Comparison of ENCODE assay signal across 24 cellular contexts in the genomic region with DNA sequence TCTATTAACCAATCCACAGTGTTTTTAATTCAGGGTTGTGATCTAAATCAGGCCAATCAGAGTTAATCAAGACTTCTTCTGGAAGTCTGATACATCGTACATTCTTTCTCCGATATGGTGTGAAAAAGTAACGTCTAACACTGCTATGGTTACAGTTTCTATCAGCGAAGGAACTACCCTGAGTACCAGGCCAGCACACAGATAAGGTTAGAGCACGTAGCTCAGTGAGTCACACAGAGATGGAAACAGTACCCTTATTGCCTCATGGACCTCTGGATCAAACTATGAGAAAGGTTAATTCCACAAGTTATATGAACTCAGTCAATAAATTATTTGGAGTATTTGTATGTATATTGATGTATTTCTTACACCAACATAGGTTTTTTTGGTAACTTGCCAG. TPM values are rescaled to one million over a fixed set of nuclear protein-coding genes. Genes with fewer than 3 reads are reported as not detected.
DNase-seq lines count a peak whose midpoint lies in the region; ATAC-seq, FAIRE-seq and TF ChIP-seq lines count a peak whose summit lies in the region.
"Had no signal": no experiment of that assay in that cellular context is flagged by ENCODE, and none has a peak within 500 bp of the region (broad histone marks: within the 10 kb centered on the region; RNA-seq: fewer than 3 reads in every experiment).

No MANE protein-coding gene starts in this region.

- H3K4me1 Mint-ChIP-seq in CD14-positive monocyte: no peaks in the 10 kb centered on the region
- H3K4me1 Mint-ChIP-seq: CD4-positive, CD25-positive, alpha-beta regulatory T cell; GM23338; H9 had no signal

- peak in 3 of 4 donors; percentile 59 to 81 (median 75) for ATAC-seq in pancreas
- ATAC-seq: CD8-positive, alpha-beta T cell; GM23338; HCT116 had no signal

- TF ChIP-seq CTCF in pancreas (IDR thresholded peaks at IDR 0.05) (no peak), CD14-positive monocyte (IDR thresholded peaks at IDR 0.05) (no peak)

- H3K4me3 ChIP-seq in pancreas: no peak overlapping the region
- H3K4me3 ChIP-seq: GM23338 had no signal

- H3K9me3 ChIP-seq in pancreas: no peaks in the 10 kb centered on the region

- no peaks in the 10 kb centered on the region for H3K36me3 ChIP-seq in pancreas

- no peak overlapping the region for H3K27ac Mint-ChIP-seq in CD14-positive monocyte
- H3K27ac Mint-ChIP-seq: CD4-positive, CD25-positive, alpha-beta regulatory T cell; CD8-positive, alpha-beta T cell; GM23338; H9 had no signal

- H3K4me1 ChIP-seq in pancreas: peaks cover 0 to 11% (median 0%) of the 10 kb centered on the region in 3 donors

- peaks cover 4 to 8% (median 6%) of the 10 kb centered on the region in 3 donors for H3K27me3 Mint-ChIP-seq in CD14-positive monocyte (ENCODE audit: low read depth in 3 of 3)

- H3K4me3 Mint-ChIP-seq in CD14-positive monocyte: no peak overlapping the region
- H3K4me3 Mint-ChIP-seq: CD4-positive, CD25-positive, alpha-beta regulatory T cell; CD8-positive, alpha-beta T cell; GM23338; H9 had no signal

- TF ChIP-seq POLR2A in GM12892 (IDR thresholded peaks at IDR 0.05; ENCODE audit: low read depth, low read length): no peak

- no peaks in the 10 kb centered on the region for H3K36me3 Mint-ChIP-seq in CD14-positive monocyte
- H3K36me3 Mint-ChIP-seq: CD4-positive, CD25-positive, alpha-beta regulatory T cell; CD8-positive, alpha-beta T cell had no signal

- no peaks in the 10 kb centered on the region for H3K27me3 ChIP-seq in pancreas

- 24 to 29% methylated on average over 5 of the region's 5 CpGs for WGBS in pancreas, 2 donors

- peaks cover 0 to 3% (median 0%) of the 10 kb centered on the region in 7 donors for H3K9me3 Mint-ChIP-seq in CD14-positive monocyte
- H3K9me3 Mint-ChIP-seq: CD8-positive, alpha-beta T cell; GM23338; H9 had no signal

- FAIRE-seq in GM12892 (lab: Jason Lieb, UNC) (peak; percentile 33), pancreas (lab: Jason Lieb, UNC) (no peak)
- FAIRE-seq: D721Med, GM19239 had no signal

- DNase-seq in GM12892 (ENCODE audit: insufficient read length) (no peak), OCI-M1 (lab: John Stamatoyannopoulos, UW) (peak; percentile 19), pancreas (no peak), NCI-H748 (lab: John Stamatoyannopoulos, UW; ENCODE audit: unreplicated experiment) (no peak), CD14-positive monocyte (ENCODE audit: low spot score) (no peak)
- DNase-seq in central memory CD4-positive, alpha-beta T cell: no peak
- DNase-seq: C1 segment of cervical spinal cord; CD4-positive, CD25-positive, alpha-beta regulatory T cell; CD8-positive, alpha-beta T cell; DMS 273 treated with DMSO at 0.1 percent for 48 hours; DMS53; DMS79 treated with DMSO at 0.1 percent for 48 hours; GF-D8; H9 had no signal

- intact Hi-C loops in pancreas (cut with DNase I): no loop called here
- intact Hi-C loops in CD14-positive monocyte (cut with micrococcal nuclease): no loop called here

- no peak overlapping the region for H3K27ac ChIP-seq in pancreas

RNA-seq across cellular contexts. Expression of a gene that starts 3.3 kb away (rescaled TPM):
- not detected for polyA plus RNA-seq in GM12892 (2012; ENCODE audit: missing spikeins)
- not detected for total RNA-seq in pancreas
- polyA plus RNA-seq in pancreas (not detected), CD14-positive monocyte (not detected)
- total RNA-seq: A172; A673; CD4-positive, CD25-positive, alpha-beta regulatory T cell; CD8-positive, alpha-beta T cell; Daoy; G401; GM23338; H4; H9 had no signal
- polyA plus RNA-seq: BJ; CD4-positive, CD25-positive, alpha-beta regulatory T cell; GM23338 had no signal

RNA-seq across cellular contexts. Expression of a gene that starts 25.6 kb away (rescaled TPM):
- polyA plus RNA-seq in GM12892 (2012; ENCODE audit: missing spikeins): not detected
- total RNA-seq in pancreas: not detected
- polyA plus RNA-seq in pancreas (not detected), CD14-positive monocyte (not detected)
- total RNA-seq: A172; A673; CD4-positive, CD25-positive, alpha-beta regulatory T cell; CD8-positive, alpha-beta T cell; G401; GM23338; H4; H9 had no signal
- polyA plus RNA-seq: BJ; CD4-positive, CD25-positive, alpha-beta regulatory T cell; GM23338 had no signal

RNA-seq across cellular contexts. Expression of a gene that starts 51.6 kb away (rescaled TPM):
- polyA plus RNA-seq in GM12892 (2012; ENCODE audit: missing spikeins): not detected
- total RNA-seq in pancreas: not detected
- not detected for polyA plus RNA-seq in pancreas
- polyA plus RNA-seq in CD14-positive monocyte: under 1 TPM in 1 of 2 donors, not detected in 1; 0.18 TPM
- total RNA-seq: A172; A673; CD4-positive, CD25-positive, alpha-beta regulatory T cell; CD8-positive, alpha-beta T cell; Daoy; G401; GM23338; H4; H9 had no signal
- polyA plus RNA-seq: BJ; CD4-positive, CD25-positive, alpha-beta regulatory T cell; GM23338 had no signal

RNA-seq across cellular contexts. Expression of a gene that starts 53.9 kb away (rescaled TPM):
- polyA plus RNA-seq in GM12892 (2012; ENCODE audit: missing spikeins): not detected
- total RNA-seq in pancreas: not detected
- not detected for polyA plus RNA-seq in pancreas
- polyA plus RNA-seq in CD14-positive monocyte: not detected
- total RNA-seq: A172; A673; CD4-positive, CD25-positive, alpha-beta regulatory T cell; CD8-positive, alpha-beta T cell; Daoy; G401; GM23338; H4; H9 had no signal
- polyA plus RNA-seq: BJ; CD4-positive, CD25-positive, alpha-beta regulatory T cell; GM23338 had no signal
